Comparison of ENCODE assay signal across 1 cellular context in genomic region chr2:171432969-171433762, GRCh38.
TF ChIP-seq lines count a peak whose summit lies in the region.

No MANE protein-coding gene starts in this region.

TF ChIP-seq in HepG2, 621 proteins besides CTCF, POLR2A, EP300 and RAD21 (continued from another document and continues in another):
- peak; percentile 42; the same call in 1 of the 2 replicates for TF ChIP-seq FOXJ3 (CRISPR knock-in tag; IDR thresholded peaks at IDR 0.05; ENCODE audit: borderline replicate concordance)
- TF ChIP-seq HMG20A (CRISPR knock-in tag; IDR thresholded peaks at IDR 0.05; ENCODE audit: borderline replicate concordance) = no peak
- TF ChIP-seq THAP11 (CRISPR knock-in tag; IDR thresholded peaks at IDR 0.05) = no peak
- no peak for TF ChIP-seq TEF (CRISPR knock-in tag; IDR thresholded peaks at IDR 0.05)
- no peak for TF ChIP-seq ZNF256 (CRISPR knock-in tag; conservative IDR thresholded peaks at IDR 0.05)
- no peak for TF ChIP-seq ZNF678 (CRISPR knock-in tag; IDR thresholded peaks at IDR 0.05)
- no peak for TF ChIP-seq KLF13 (CRISPR knock-in tag; IDR thresholded peaks at IDR 0.05)
- TF ChIP-seq CENPT (CRISPR knock-in tag; IDR thresholded peaks at IDR 0.05; ENCODE audit: low read depth) = no peak
- no peak for TF ChIP-seq HBP1 (CRISPR knock-in tag; IDR thresholded peaks at IDR 0.05; ENCODE audit: low read depth)
- no peak for TF ChIP-seq NBN (conservative IDR thresholded peaks at IDR 0.05)
- 0 out of 2 replicates have a peak, but pooled peaks have one; percentile 30 for TF ChIP-seq NFE2L1 (CRISPR knock-in tag; IDR thresholded peaks at IDR 0.05; ENCODE audit: borderline replicate concordance)
- TF ChIP-seq FOXA1 (IDR thresholded peaks at IDR 0.05) = no peak
- TF ChIP-seq FOXA1 (CRISPR knock-in tag; IDR thresholded peaks at IDR 0.05) = no peak
- TF ChIP-seq, protein P1, sequence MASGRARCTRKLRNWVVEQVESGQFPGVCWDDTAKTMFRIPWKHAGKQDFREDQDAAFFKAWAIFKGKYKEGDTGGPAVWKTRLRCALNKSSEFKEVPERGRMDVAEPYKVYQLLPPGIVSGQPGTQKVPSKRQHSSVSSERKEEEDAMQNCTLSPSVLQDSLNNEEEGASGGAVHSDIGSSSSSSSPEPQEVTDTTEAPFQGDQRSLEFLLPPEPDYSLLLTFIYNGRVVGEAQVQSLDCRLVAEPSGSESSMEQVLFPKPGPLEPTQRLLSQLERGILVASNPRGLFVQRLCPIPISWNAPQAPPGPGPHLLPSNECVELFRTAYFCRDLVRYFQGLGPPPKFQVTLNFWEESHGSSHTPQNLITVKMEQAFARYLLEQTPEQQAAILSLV (CRISPR knock-in tag; IDR thresholded peaks at IDR 0.05; ENCODE audit: borderline replicate concordance) = no peak
- no peak for TF ChIP-seq IKZF4 (CRISPR knock-in tag; IDR thresholded peaks at IDR 0.05; ENCODE audit: borderline replicate concordance, low read depth, not compliant biosample characterization)
- TF ChIP-seq ZFYVE20 (CRISPR knock-in tag; IDR thresholded peaks at IDR 0.05; ENCODE audit: borderline replicate concordance, low read depth) = no peak
- TF ChIP-seq RNF2 (conservative IDR thresholded peaks at IDR 0.05; ENCODE audit: low read depth) = no peak
- peak; percentile 62; the same call in 1 of the 2 replicates for TF ChIP-seq POLR2G (IDR thresholded peaks at IDR 0.05; ENCODE audit: low read depth, low read length)
- no peak for TF ChIP-seq ZIK1 (CRISPR knock-in tag; IDR thresholded peaks at IDR 0.05; ENCODE audit: borderline replicate concordance, low read depth)
- no peak for TF ChIP-seq CAMTA2 (CRISPR knock-in tag; IDR thresholded peaks at IDR 0.05; ENCODE audit: borderline replicate concordance)
- TF ChIP-seq ZNF781 (CRISPR knock-in tag; IDR thresholded peaks at IDR 0.05; ENCODE audit: borderline replicate concordance, not compliant biosample characterization) = no peak
- 0 out of 2 replicates have a peak, but pooled peaks have one; percentile 64 for TF ChIP-seq BRD4 (CRISPR knock-in tag; IDR thresholded peaks at IDR 0.05)
- TF ChIP-seq SP2 (CRISPR knock-in tag; IDR thresholded peaks at IDR 0.05) = no peak
- TF ChIP-seq ZNF383 (CRISPR knock-in tag; IDR thresholded peaks at IDR 0.05; ENCODE audit: borderline replicate concordance) = no peak
- peak; percentile 70; the same call in 1 of the 2 replicates for TF ChIP-seq ZNF816 (CRISPR knock-in tag; IDR thresholded peaks at IDR 0.05; ENCODE audit: borderline replicate concordance)
- no peak for TF ChIP-seq PAWR (CRISPR knock-in tag; IDR thresholded peaks at IDR 0.05; ENCODE audit: borderline replicate concordance)
- TF ChIP-seq ELF1 (CRISPR knock-in tag; IDR thresholded peaks at IDR 0.05) = no peak
- TF ChIP-seq, protein P2, sequence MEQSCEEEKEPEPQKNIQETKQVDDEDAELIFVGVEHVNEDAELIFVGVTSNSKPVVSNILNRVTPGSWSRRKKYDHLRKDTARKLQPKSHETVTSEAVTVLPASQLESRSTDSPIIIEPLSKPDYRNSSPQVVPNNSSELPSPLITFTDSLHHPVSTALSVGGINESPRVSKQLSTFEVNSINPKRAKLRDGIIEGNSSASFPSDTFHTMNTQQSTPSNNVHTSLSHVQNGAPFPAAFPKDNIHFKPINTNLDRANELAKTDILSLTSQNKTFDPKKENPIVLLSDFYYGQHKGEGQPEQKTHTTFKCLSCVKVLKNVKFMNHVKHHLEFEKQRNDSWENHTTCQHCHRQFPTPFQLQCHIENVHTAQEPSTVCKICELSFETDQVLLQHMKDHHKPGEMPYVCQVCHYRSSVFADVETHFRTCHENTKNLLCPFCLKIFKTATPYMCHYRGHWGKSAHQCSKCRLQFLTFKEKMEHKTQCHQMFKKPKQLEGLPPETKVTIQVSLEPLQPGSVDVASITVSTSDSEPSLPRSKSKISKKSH (CRISPR knock-in tag; IDR thresholded peaks at IDR 0.05; ENCODE audit: borderline replicate concordance) = no peak
- TF ChIP-seq ZNF329 (CRISPR knock-in tag; IDR thresholded peaks at IDR 0.05; ENCODE audit: low read depth) = no peak
- TF ChIP-seq NR2F2 (IDR thresholded peaks at IDR 0.05; ENCODE audit: borderline replicate concordance, low read depth) = 0 out of 2 replicates have a peak, but pooled peaks have one; percentile 45
- TF ChIP-seq, protein P3, sequence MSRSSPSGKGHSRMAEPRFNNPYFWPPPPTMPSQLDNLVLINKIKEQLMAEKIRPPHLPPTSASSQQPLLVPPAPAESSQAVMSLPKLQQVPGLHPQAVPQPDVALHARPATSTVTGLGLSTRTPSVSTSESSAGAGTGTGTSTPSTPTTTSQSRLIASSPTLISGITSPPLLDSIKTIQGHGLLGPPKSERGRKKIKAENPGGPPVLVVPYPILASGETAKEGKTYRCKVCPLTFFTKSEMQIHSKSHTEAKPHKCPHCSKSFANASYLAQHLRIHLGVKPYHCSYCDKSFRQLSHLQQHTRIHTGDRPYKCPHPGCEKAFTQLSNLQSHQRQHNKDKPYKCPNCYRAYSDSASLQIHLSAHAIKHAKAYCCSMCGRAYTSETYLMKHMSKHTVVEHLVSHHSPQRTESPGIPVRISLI (CRISPR knock-in tag; IDR thresholded peaks at IDR 0.05; ENCODE audit: borderline replicate concordance) = no peak
- no peak for TF ChIP-seq ETV6 (CRISPR knock-in tag; conservative IDR thresholded peaks at IDR 0.05)
- TF ChIP-seq NR2C2 (CRISPR knock-in tag; IDR thresholded peaks at IDR 0.05; ENCODE audit: borderline replicate concordance) = no peak
- TF ChIP-seq ZNF777 (CRISPR knock-in tag; IDR thresholded peaks at IDR 0.05) = no peak
- TF ChIP-seq KDM2A (CRISPR knock-in tag; IDR thresholded peaks at IDR 0.05; ENCODE audit: borderline replicate concordance, low read depth) = no peak
- TF ChIP-seq REL (CRISPR knock-in tag; conservative IDR thresholded peaks at IDR 0.05) = no peak
- TF ChIP-seq RBFOX2 (IDR thresholded peaks at IDR 0.05; ENCODE audit: low read depth, low read length) = no peak
- no peak for TF ChIP-seq FOXP1 (IDR thresholded peaks at IDR 0.05)
- no peak for TF ChIP-seq FOXP1 (CRISPR knock-in tag; IDR thresholded peaks at IDR 0.05)
- TF ChIP-seq ZNF180 (CRISPR knock-in tag; IDR thresholded peaks at IDR 0.05; ENCODE audit: borderline replicate concordance, low read depth) = no peak
- TF ChIP-seq BATF2 (CRISPR knock-in tag; IDR thresholded peaks at IDR 0.05) = 0 out of 2 replicates have a peak, but pooled peaks have one; percentile 62
- TF ChIP-seq ZBTB7B (CRISPR knock-in tag; IDR thresholded peaks at IDR 0.05) = no peak
- TF ChIP-seq PBX2 (CRISPR knock-in tag; IDR thresholded peaks at IDR 0.05) = no peak
- no peak for TF ChIP-seq SIN3B (IDR thresholded peaks at IDR 0.05; ENCODE audit: low read length)
- no peak for TF ChIP-seq KAT2B (IDR thresholded peaks at IDR 0.05; ENCODE audit: borderline replicate concordance, low read depth, low read length)
- no peak for TF ChIP-seq SIN3A (IDR thresholded peaks at IDR 0.05; ENCODE audit: borderline replicate concordance, low read depth, low read length)
- TF ChIP-seq, protein P4, sequence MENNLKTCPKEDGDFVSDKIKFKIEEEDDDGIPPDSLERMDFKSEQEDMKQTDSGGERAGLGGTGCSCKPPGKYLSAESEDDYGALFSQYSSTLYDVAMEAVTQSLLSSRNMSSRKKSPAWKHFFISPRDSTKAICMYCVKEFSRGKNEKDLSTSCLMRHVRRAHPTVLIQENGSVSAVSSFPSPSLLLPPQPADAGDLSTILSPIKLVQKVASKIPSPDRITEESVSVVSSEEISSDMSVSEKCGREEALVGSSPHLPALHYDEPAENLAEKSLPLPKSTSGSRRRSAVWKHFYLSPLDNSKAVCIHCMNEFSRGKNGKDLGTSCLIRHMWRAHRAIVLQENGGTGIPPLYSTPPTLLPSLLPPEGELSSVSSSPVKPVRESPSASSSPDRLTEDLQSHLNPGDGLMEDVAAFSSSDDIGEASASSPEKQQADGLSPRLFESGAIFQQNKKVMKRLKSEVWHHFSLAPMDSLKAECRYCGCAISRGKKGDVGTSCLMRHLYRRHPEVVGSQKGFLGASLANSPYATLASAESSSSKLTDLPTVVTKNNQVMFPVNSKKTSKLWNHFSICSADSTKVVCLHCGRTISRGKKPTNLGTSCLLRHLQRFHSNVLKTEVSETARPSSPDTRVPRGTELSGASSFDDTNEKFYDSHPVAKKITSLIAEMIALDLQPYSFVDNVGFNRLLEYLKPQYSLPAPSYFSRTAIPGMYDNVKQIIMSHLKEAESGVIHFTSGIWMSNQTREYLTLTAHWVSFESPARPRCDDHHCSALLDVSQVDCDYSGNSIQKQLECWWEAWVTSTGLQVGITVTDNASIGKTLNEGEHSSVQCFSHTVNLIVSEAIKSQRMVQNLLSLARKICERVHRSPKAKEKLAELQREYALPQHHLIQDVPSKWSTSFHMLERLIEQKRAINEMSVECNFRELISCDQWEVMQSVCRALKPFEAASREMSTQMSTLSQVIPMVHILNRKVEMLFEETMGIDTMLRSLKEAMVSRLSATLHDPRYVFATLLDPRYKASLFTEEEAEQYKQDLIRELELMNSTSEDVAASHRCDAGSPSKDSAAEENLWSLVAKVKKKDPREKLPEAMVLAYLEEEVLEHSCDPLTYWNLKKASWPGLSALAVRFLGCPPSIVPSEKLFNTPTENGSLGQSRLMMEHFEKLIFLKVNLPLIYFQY (CRISPR knock-in tag; IDR thresholded peaks at IDR 0.05; ENCODE audit: borderline replicate concordance) = no peak
- no peak for TF ChIP-seq ZNF317 (CRISPR knock-in tag; IDR thresholded peaks at IDR 0.05)
- TF ChIP-seq, protein P5, sequence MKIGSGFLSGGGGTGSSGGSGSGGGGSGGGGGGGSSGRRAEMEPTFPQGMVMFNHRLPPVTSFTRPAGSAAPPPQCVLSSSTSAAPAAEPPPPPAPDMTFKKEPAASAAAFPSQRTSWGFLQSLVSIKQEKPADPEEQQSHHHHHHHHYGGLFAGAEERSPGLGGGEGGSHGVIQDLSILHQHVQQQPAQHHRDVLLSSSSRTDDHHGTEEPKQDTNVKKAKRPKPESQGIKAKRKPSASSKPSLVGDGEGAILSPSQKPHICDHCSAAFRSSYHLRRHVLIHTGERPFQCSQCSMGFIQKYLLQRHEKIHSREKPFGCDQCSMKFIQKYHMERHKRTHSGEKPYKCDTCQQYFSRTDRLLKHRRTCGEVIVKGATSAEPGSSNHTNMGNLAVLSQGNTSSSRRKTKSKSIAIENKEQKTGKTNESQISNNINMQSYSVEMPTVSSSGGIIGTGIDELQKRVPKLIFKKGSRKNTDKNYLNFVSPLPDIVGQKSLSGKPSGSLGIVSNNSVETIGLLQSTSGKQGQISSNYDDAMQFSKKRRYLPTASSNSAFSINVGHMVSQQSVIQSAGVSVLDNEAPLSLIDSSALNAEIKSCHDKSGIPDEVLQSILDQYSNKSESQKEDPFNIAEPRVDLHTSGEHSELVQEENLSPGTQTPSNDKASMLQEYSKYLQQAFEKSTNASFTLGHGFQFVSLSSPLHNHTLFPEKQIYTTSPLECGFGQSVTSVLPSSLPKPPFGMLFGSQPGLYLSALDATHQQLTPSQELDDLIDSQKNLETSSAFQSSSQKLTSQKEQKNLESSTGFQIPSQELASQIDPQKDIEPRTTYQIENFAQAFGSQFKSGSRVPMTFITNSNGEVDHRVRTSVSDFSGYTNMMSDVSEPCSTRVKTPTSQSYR (CRISPR knock-in tag; IDR thresholded peaks at IDR 0.05; ENCODE audit: borderline replicate concordance) = peak; percentile 25; the same call in 1 of the 2 replicates
- TF ChIP-seq KDM5A (IDR thresholded peaks at IDR 0.05; ENCODE audit: borderline replicate concordance, low read length) = peak; percentile 66
- no peak for TF ChIP-seq PAF1 (CRISPR knock-in tag; IDR thresholded peaks at IDR 0.05)
- no peak for TF ChIP-seq ZNF460 (CRISPR knock-in tag; IDR thresholded peaks at IDR 0.05; ENCODE audit: borderline replicate concordance)
- TF ChIP-seq TAF15 (IDR thresholded peaks at IDR 0.05; ENCODE audit: low read depth, low read length, poor library complexity, severe bottlenecking) = no peak
- no peak for TF ChIP-seq TARDBP (CRISPR knock-in tag; IDR thresholded peaks at IDR 0.05)
- TF ChIP-seq HNRNPLL (IDR thresholded peaks at IDR 0.05; ENCODE audit: low read depth, low read length, poor library complexity, severe bottlenecking) = no peak
- TF ChIP-seq ZNF547 (CRISPR knock-in tag; IDR thresholded peaks at IDR 0.05) = no peak
- no peak for TF ChIP-seq HDAC2 (CRISPR knock-in tag; IDR thresholded peaks at IDR 0.05)
